Comparison of ENCODE assay signal across 16 cellular contexts in genomic region chr12:54163147-54163546, GRCh38.
A peak's percentile ranks its signal among the peaks of the same experiment; 100 is the strongest.
DNase-seq lines count a peak whose midpoint lies in the region; ATAC-seq and TF ChIP-seq lines count a peak whose summit lies in the region.
"Had no signal": no experiment of that assay in that cellular context is flagged by ENCODE, and none has a peak within 500 bp of the region (broad histone marks: within the 10 kb centered on the region; RNA-seq: fewer than 3 reads in every experiment).

No MANE protein-coding gene starts in this region.

- H3K27me3 Mint-ChIP-seq in nephron (ENCODE audit: low read depth), result peaks cover 9% of the 10 kb centered on the region

- no peak for TF ChIP-seq CTCF in VCaP (conservative IDR thresholded peaks at IDR 0.05)
- TF ChIP-seq CTCF in nephron (IDR thresholded peaks at IDR 0.05; ENCODE audit: unreplicated experiment in 3 of 3), result no peak

- H3K4me3 Mint-ChIP-seq in nephron, result peak overlapping the region in 1 of 3 experiments; percentile 28
- H3K4me3 Mint-ChIP-seq: CD4-positive, CD25-positive, alpha-beta regulatory T cell had no signal

- ATAC-seq in HG02970 (IDR thresholded peaks at IDR 0.05; ENCODE audit: low FRiP score, unreplicated experiment), result no peak

- H3K27ac ChIP-seq in VCaP, result peak overlapping the region; percentile 69
- H3K27ac ChIP-seq: BLaER1 treated with 17β-estradiol and CSF1 and Interleukin-3, amounts not matched to agents 10 nM and 100 nM; HL-60 had no signal

- H3K36me3 Mint-ChIP-seq in nephron (ENCODE audit: low read depth), result no peaks in the 10 kb centered on the region
- H3K36me3 Mint-ChIP-seq: CD4-positive, CD25-positive, alpha-beta regulatory T cell had no signal

- H3K9me3 Mint-ChIP-seq in nephron, result no peaks in the 10 kb centered on the region
- H3K9me3 Mint-ChIP-seq: CD4-positive, CD25-positive, alpha-beta regulatory T cell had no signal

- DNase-seq in NCI-H510A treated with DMSO at 0.1 percent for 48 hours (lab: John Stamatoyannopoulos, UW) (peak; percentile 29), NCI-H510A (lab: John Stamatoyannopoulos, UW) (no peak), AML-193 (lab: John Stamatoyannopoulos, UW) (no peak)
- no peak for DNase-seq in stimulated activated CD4-positive, alpha-beta T cell treated with anti-CD3 and anti-CD28 coated beads, Interleukin-4, amount 100 ng/mL, for 4 hours
- DNase-seq: 8988T; Calu3; CD4-positive, CD25-positive, alpha-beta regulatory T cell; DMS 273 treated with DMSO at 0.1 percent for 48 hours; EL; GDM1; GOT3 had no signal

- H3K27ac Mint-ChIP-seq in nephron, result peak overlapping the region; percentile 93 to 96 (median 95)
- H3K27ac Mint-ChIP-seq: CD4-positive, CD25-positive, alpha-beta regulatory T cell had no signal

- H3K4me1 Mint-ChIP-seq in nephron, result peaks cover 79% of the 10 kb centered on the region
